Comparison of ENCODE assay signal across 25 cellular contexts in genomic region chr1:180672105-180672504, GRCh38. TPM values are rescaled to one million over a fixed set of nuclear protein-coding genes. Genes with fewer than 3 reads are reported as not detected.
A peak's percentile ranks its signal among the peaks of the same experiment; 100 is the strongest.
DNase-seq lines count a peak whose midpoint lies in the region; ATAC-seq and TF ChIP-seq lines count a peak whose summit lies in the region.
"Had no signal": no experiment of that assay in that cellular context is flagged by ENCODE, and none has a peak within 500 bp of the region (broad histone marks: within the 10 kb centered on the region; RNA-seq: fewer than 3 reads in every experiment).

No MANE protein-coding gene starts in this region.

- no TSS peak for BruUV-seq in MCF 10A (replicated peaks; lab: Mats Ljungman, UMichigan)

- H3K79me2 ChIP-seq in SU-DHL-6 (ENCODE audit: insufficient read depth, low read length) = no peaks in the 10 kb centered on the region

- DNase-seq in MCF 10A (ENCODE audit: unreplicated experiment) (peak; percentile 23), breast epithelium (ENCODE audit: low spot score in 2 of 2) (no peak), fibroblast of mammary gland (ENCODE audit: low read depth) (peak; percentile 7)
- no peak for DNase-seq in activated CD4-positive, alpha-beta memory T cell treated with anti-CD3 and anti-CD28 coated beads, Interleukin-2, amount 10 ng/mL, durations not matched to agents 7 days and 5 days
- DNase-seq in NK-92 treated with Interleukin-12 subunit alpha and Interleukin-12 subunit beta, amount 100 ng/mL, for 24 hours (lab: John Stamatoyannopoulos, UW) = no peak
- DNase-seq: 8988T; Caco-2; CD4-positive, alpha-beta memory T cell; DMS 273 treated with DMSO at 0.1 percent for 48 hours; DMS79 treated with DMSO at 0.1 percent for 48 hours; GDM1; H7; KG1; NCI-H1417; NCI-H1694 treated with DMSO at 0.1 percent for 48 hours; NCI-H446 treated with DMSO at 0.1 percent for 48 hours; NCI-H526 treated with DMSO at 0.1 percent for 48 hours; PC-9; RPMI8226; SIG-M5; SK-N-SH had no signal

- H2AFZ ChIP-seq in SU-DHL-6 (ENCODE audit: low read depth, low read length, severe bottlenecking) = no peak overlapping the region
- H2AFZ ChIP-seq: PC-9 had no signal

- H3K27me3 ChIP-seq in breast epithelium (no peaks in the 10 kb centered on the region), SU-DHL-6 (ENCODE audit: low read length) (no peaks in the 10 kb centered on the region)
- H3K27me3 ChIP-seq: BLaER1 treated with 17β-estradiol and CSF1 and Interleukin-3, amounts not matched to agents 10 nM and 100 nM had no signal

- CTCF ChIA-PET in MCF 10A (lab: Yijun Ruan, JAX) = interaction anchor here (0.6 kb wide), 1 partner anchor 118 kb away, joined by 3 read pairs; no protein-coding TSS in a partner anchor
- CTCF ChIA-PET in activated CD4-positive, alpha-beta memory T cell treated with anti-CD3 and anti-CD28 coated beads, Interleukin-2, amount 10 ng/mL, durations not matched to agents 7 days and 5 days (lab: Charles Lee) = no interaction called here

- POLR2A ChIA-PET in MCF 10A (lab: Yijun Ruan, JAX) = no interaction called here
- POLR2A ChIA-PET in activated CD4-positive, alpha-beta memory T cell treated with anti-CD3 and anti-CD28 coated beads, Interleukin-2, amount 10 ng/mL, durations not matched to agents 7 days and 5 days (lab: Charles Lee) = no interaction called here

- no peak overlapping the region for H3K9ac ChIP-seq in SU-DHL-6 (ENCODE audit: low read length)
- H3K9ac ChIP-seq: BLaER1 treated with 17β-estradiol and CSF1 and Interleukin-3, amounts not matched to agents 10 nM and 100 nM; SK-N-SH had no signal

- peak overlapping the region; percentile 7 for H3K4me2 ChIP-seq in SU-DHL-6 (ENCODE audit: low read depth, low read length, poor library complexity, severe bottlenecking)
- H3K4me2 ChIP-seq: BLaER1 treated with 17β-estradiol and CSF1 and Interleukin-3, amounts not matched to agents 10 nM and 100 nM; PC-9; SK-N-SH had no signal

- H3K27ac Mint-ChIP-seq in MCF 10A (ENCODE audit: low read depth, unreplicated experiment) = no peak overlapping the region
- H3K27ac Mint-ChIP-seq in activated CD4-positive, alpha-beta memory T cell treated with anti-CD3 and anti-CD28 coated beads, Interleukin-2, amount 10 ng/mL, durations not matched to agents 7 days and 5 days = no peak overlapping the region
- H3K27ac Mint-ChIP-seq: CD4-positive, alpha-beta memory T cell had no signal

- H3K27me3 Mint-ChIP-seq in MCF 10A (ENCODE audit: insufficient read depth, unreplicated experiment) = no peaks in the 10 kb centered on the region
- no peaks in the 10 kb centered on the region for H3K27me3 Mint-ChIP-seq in activated CD4-positive, alpha-beta memory T cell treated with anti-CD3 and anti-CD28 coated beads, Interleukin-2, amount 10 ng/mL, durations not matched to agents 7 days and 5 days
- H3K27me3 Mint-ChIP-seq: CD4-positive, alpha-beta memory T cell had no signal

- no peak for ATAC-seq in GM19452 (IDR thresholded peaks at IDR 0.05; ENCODE audit: unreplicated experiment)
- ATAC-seq in HG03039 (IDR thresholded peaks at IDR 0.05; ENCODE audit: unreplicated experiment) = no peak

- H4K20me1 ChIP-seq in SU-DHL-6 (ENCODE audit: low read depth, low read length) = no peaks in the 10 kb centered on the region
- H4K20me1 ChIP-seq: BLaER1 treated with 17β-estradiol and CSF1 and Interleukin-3, amounts not matched to agents 10 nM and 100 nM had no signal

- peaks cover 12% of the 10 kb centered on the region for H3K4me1 Mint-ChIP-seq in MCF 10A (ENCODE audit: insufficient read depth, unreplicated experiment)
- peaks cover 6% of the 10 kb centered on the region for H3K4me1 Mint-ChIP-seq in activated CD4-positive, alpha-beta memory T cell treated with anti-CD3 and anti-CD28 coated beads, Interleukin-2, amount 10 ng/mL, durations not matched to agents 7 days and 5 days

- no peak for TF ChIP-seq POLR2A in breast epithelium (IDR thresholded peaks at IDR 0.05)

- no peaks in the 10 kb centered on the region for H3F3A ChIP-seq in SU-DHL-6 (ENCODE audit: insufficient read depth)

- TF ChIP-seq CTCF in MCF 10A (IDR thresholded peaks at IDR 0.05; ENCODE audit: unreplicated experiment) (no peak), breast epithelium (IDR thresholded peaks at IDR 0.05) (no peak), SU-DHL-6 (IDR thresholded peaks at IDR 0.05; ENCODE audit: insufficient read depth, low read length, poor library complexity, severe bottlenecking) (no peak), fibroblast of mammary gland (conservative IDR thresholded peaks at IDR 0.05; ENCODE audit: control insufficient read depth, insufficient read depth, low read depth, low read length) (no peak)

- H3K4me3 Mint-ChIP-seq in MCF 10A (ENCODE audit: unreplicated experiment) = no peak overlapping the region
- no peak overlapping the region for H3K4me3 Mint-ChIP-seq in activated CD4-positive, alpha-beta memory T cell treated with anti-CD3 and anti-CD28 coated beads, Interleukin-2, amount 10 ng/mL, durations not matched to agents 7 days and 5 days
- H3K4me3 Mint-ChIP-seq: CD4-positive, alpha-beta memory T cell had no signal

- no peaks in the 10 kb centered on the region for H3K9me2 ChIP-seq in SU-DHL-6 (replicated peaks; ENCODE audit: insufficient read depth, low read length)
- H3K9me2 ChIP-seq: SK-N-SH had no signal

- H3K36me3 ChIP-seq in breast epithelium (no peaks in the 10 kb centered on the region), SU-DHL-6 (ENCODE audit: low read length) (peaks cover 6% of the 10 kb centered on the region; the same call in 1 of the 2 replicates)

- intact Hi-C loops in MCF 10A (cut with micrococcal nuclease) = no loop called here
- intact Hi-C loops in breast epithelium (cut with DNase I; ENCODE audit: low total_unique reads) = no loop called here

- H3K4me3 ChIP-seq in breast epithelium (no peak overlapping the region), SU-DHL-6 (ENCODE audit: insufficient read depth, low read length, poor library complexity, severe bottlenecking) (no peak overlapping the region), fibroblast of mammary gland (ENCODE audit: control insufficient read depth, low read depth, low read length) (no peak overlapping the region)
- H3K4me3 ChIP-seq: BLaER1 treated with 17β-estradiol and CSF1 and Interleukin-3, amounts not matched to agents 10 nM and 100 nM; PC-9 had no signal

- H3K4me1 ChIP-seq in breast epithelium = no peaks in the 10 kb centered on the region
- H3K4me1 ChIP-seq: BLaER1 treated with 17β-estradiol and CSF1 and Interleukin-3, amounts not matched to agents 10 nM and 100 nM had no signal

- H3K27ac ChIP-seq in breast epithelium (no peak overlapping the region), SU-DHL-6 (ENCODE audit: low read depth, low read length) (no peak overlapping the region; the same call in 1 of the 2 replicates)
- H3K27ac ChIP-seq: BLaER1 treated with 17β-estradiol and CSF1 and Interleukin-3, amounts not matched to agents 10 nM and 100 nM; PC-9 had no signal

- H3K9me3 Mint-ChIP-seq in MCF 10A (ENCODE audit: unreplicated experiment) = peaks cover 20% of the 10 kb centered on the region
- H3K9me3 Mint-ChIP-seq in activated CD4-positive, alpha-beta memory T cell treated with anti-CD3 and anti-CD28 coated beads, Interleukin-2, amount 10 ng/mL, durations not matched to agents 7 days and 5 days = peaks cover 22% of the 10 kb centered on the region

- H3K9me3 ChIP-seq in breast epithelium (peaks cover 5 to 19% of the 10 kb centered on the region in 2 donors), SU-DHL-6 (ENCODE audit: insufficient read depth, low read length) (0 out of 2 replicates have a peak, but pooled peaks cover 6% of the 10 kb centered on the region)

- H3K36me3 Mint-ChIP-seq in MCF 10A (ENCODE audit: insufficient read depth, unreplicated experiment) = no peaks in the 10 kb centered on the region
- peaks cover 32% of the 10 kb centered on the region for H3K36me3 Mint-ChIP-seq in activated CD4-positive, alpha-beta memory T cell treated with anti-CD3 and anti-CD28 coated beads, Interleukin-2, amount 10 ng/mL, durations not matched to agents 7 days and 5 days (ENCODE audit: low read depth)

RNA-seq across cellular contexts. Expression of gene XPR1, which starts 40.3 kb away (rescaled TPM):
- 38.6 and 39.7 TPM in 2 replicates for total RNA-seq in MCF 10A (2022)
- 10 to 100 TPM; 19.0 to 49.5 (median 35.7) TPM for total RNA-seq in breast epithelium
- 10 to 100 TPM; 19.9 to 20.5 TPM for total RNA-seq in activated CD4-positive, alpha-beta memory T cell treated with anti-CD3 and anti-CD28 coated beads, Interleukin-2, amount 10 ng/mL, durations not matched to agents 7 days and 5 days

Comparison
In these comparisons a context has a peak if more than half of its experiments do, and no peak if none do; other contexts are left out.
1. DNase-seq: peak in MCF 10A (single experiment) and fibroblast of mammary gland (single experiment); none in breast epithelium (0 of 2), activated CD4-positive, alpha-beta memory T cell treated with anti-CD3 and anti-CD28 coated beads, Interleukin-2, amount 10 ng/mL, durations not matched to agents 7 days and 5 days (single experiment) and NK-92 treated with Interleukin-12 subunit alpha and Interleukin-12 subunit beta, amount 100 ng/mL, for 24 hours (single experiment).